Comparison of ENCODE assay signal across 10 cellular contexts in the genomic region with DNA sequence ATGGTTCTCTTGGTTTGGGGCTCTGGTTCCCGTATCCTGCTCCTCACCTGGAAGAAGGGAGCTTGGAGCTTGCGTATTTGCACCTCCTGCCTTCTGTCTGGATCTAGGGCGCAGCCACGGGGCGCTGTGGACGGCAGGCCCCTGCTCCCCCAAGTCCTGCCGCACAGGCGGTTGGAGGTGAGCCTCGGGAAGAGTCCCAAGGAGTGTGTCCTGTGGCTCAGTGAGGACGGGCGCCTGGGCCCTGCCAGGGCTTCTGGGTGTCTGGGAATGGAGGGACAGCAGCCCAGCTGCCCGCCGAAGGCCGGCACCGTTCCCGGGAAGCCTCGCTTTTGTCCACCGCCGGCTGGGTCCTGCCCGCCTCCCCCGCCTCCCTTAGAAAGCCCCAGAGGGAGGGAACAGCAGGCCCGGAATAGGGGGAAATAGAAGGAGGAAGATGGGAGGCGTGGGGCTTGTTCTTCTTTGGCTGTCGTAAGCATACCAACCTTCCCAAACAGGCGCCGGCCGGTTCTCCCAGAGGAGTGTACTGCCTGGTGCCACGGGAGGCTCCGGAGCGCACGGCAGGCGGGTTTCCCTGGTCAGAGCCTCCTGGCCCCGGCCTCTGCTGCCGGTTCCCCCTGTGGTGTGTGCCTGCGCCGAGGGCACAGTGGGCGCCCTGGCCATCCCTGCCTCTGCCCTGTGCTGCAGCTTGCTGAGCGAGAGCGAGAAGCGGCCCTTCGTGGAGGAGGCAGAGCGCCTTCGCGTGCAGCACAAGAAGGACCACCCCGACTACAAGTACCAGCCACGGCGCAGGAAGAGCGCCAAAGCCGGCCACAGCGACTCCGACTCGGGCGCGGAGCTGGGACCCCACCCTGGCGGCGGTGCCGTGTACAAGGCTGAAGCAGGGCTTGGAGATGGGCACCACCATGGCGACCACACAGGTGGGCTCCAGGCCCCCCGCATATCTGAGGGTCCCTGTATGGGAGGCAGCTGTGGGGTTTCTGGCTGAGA. TPM values are rescaled to one million over a fixed set of nuclear protein-coding genes. Genes with fewer than 3 reads are reported as not detected.
A peak's percentile ranks its signal among the peaks of the same experiment; 100 is the strongest.
DNase-seq lines count a peak whose midpoint lies in the region; ATAC-seq and TF ChIP-seq lines count a peak whose summit lies in the region.
"Had no signal": no experiment of that assay in that cellular context is flagged by ENCODE, and none has a peak within 500 bp of the region (broad histone marks: within the 10 kb centered on the region; RNA-seq: fewer than 3 reads in every experiment).

No MANE protein-coding gene starts in this region.

- peaks cover 6% of the 10 kb centered on the region for H3K4me1 Mint-ChIP-seq in activated CD4-positive, alpha-beta T cell treated with anti-CD3 and anti-CD28 coated beads for 36 hours

- H3K4me1 ChIP-seq in SJCRH30 (peaks cover 38% of the 10 kb centered on the region), smooth muscle cell (ENCODE audit: low read depth) (peaks cover 10% of the 10 kb centered on the region)

- H3K27me3 ChIP-seq in SJCRH30 (no peaks in the 10 kb centered on the region), smooth muscle cell (ENCODE audit: low read depth) (peaks cover 7% of the 10 kb centered on the region)

- POLR2A ChIA-PET in activated CD4-positive, alpha-beta T cell treated with anti-CD3 and anti-CD28 coated beads for 36 hours (lab: Charles Lee) = interaction anchor here (0.6 to 1.1 kb wide), 2 partner anchors 14 kb away, joined by 3 read pairs; no protein-coding TSS in a partner anchor

- no peaks in the 10 kb centered on the region for H4K20me1 ChIP-seq in smooth muscle cell (ENCODE audit: low read depth)

- H3K27ac Mint-ChIP-seq in activated CD4-positive, alpha-beta T cell treated with anti-CD3 and anti-CD28 coated beads for 36 hours = no peak overlapping the region

- CTCF ChIA-PET in activated CD4-positive, alpha-beta T cell treated with anti-CD3 and anti-CD28 coated beads for 36 hours (lab: Charles Lee) = no interaction called here

- H3K4me2 ChIP-seq in smooth muscle cell = no peak overlapping the region

- TF ChIP-seq CTCF in retinal pigment epithelial cell (conservative IDR thresholded peaks at IDR 0.05; ENCODE audit: low read depth, low read length) (no peak), smooth muscle cell (IDR thresholded peaks at IDR 0.05; ENCODE audit: borderline replicate concordance, insufficient read depth, poor library complexity, severe bottlenecking) (no peak)

- no peak overlapping the region for H2AFZ ChIP-seq in smooth muscle cell (ENCODE audit: low read depth)

- no peaks in the 10 kb centered on the region for H3K36me3 Mint-ChIP-seq in activated CD4-positive, alpha-beta T cell treated with anti-CD3 and anti-CD28 coated beads for 36 hours (ENCODE audit: low read depth)

- ATAC-seq in activated CD4-positive, alpha-beta T cell treated with anti-CD3 and anti-CD28 coated beads for 36 hours = no peak
- no peak for ATAC-seq in HG02840 (IDR thresholded peaks at IDR 0.05; ENCODE audit: low FRiP score, unreplicated experiment)

- intact Hi-C loops in activated CD4-positive, alpha-beta T cell treated with anti-CD3 and anti-CD28 coated beads for 36 hours (cut with DNase I, micrococcal nuclease) = no loop called here

- no peaks in the 10 kb centered on the region for H3K79me2 ChIP-seq in smooth muscle cell (ENCODE audit: low read depth)

- no peaks in the 10 kb centered on the region for H3F3A ChIP-seq in smooth muscle cell (ENCODE audit: low read depth)

- peaks cover 4% of the 10 kb centered on the region for H3K27me3 Mint-ChIP-seq in activated CD4-positive, alpha-beta T cell treated with anti-CD3 and anti-CD28 coated beads for 36 hours

- H3K9me3 Mint-ChIP-seq in activated CD4-positive, alpha-beta T cell treated with anti-CD3 and anti-CD28 coated beads for 36 hours (ENCODE audit: low read depth) = no peaks in the 10 kb centered on the region

- no peak overlapping the region for H3K9ac ChIP-seq in smooth muscle cell (ENCODE audit: low read depth)

- DNase-seq in activated CD4-positive, alpha-beta T cell treated with anti-CD3 and anti-CD28 coated beads for 36 hours = no peak
- DNase-seq in activated CD4-positive, alpha-beta T cell treated with anti-CD3 and anti-CD28 coated beads, Interleukin-2, amount 50 U/mL, for 1 hour = no peak
- DNase-seq in SJCRH30 = peak in 1 of 2 experiments; percentile 52
- DNase-seq in hypothalamus (lab: John Stamatoyannopoulos, UW) = peak in 43 of 51 donors; percentile 14 to 83 (median 57)
- DNase-seq in retinal pigment epithelial cell (ENCODE audit: low read depth) = no peak
- no peak for DNase-seq in stimulated activated naive CD4-positive, alpha-beta T cell (lab: John Stamatoyannopoulos, UW)
- DNase-seq in smooth muscle cell (lab: John Stamatoyannopoulos, UW; ENCODE audit: unreplicated experiment) = no peak
- DNase-seq: NCI-H187 had no signal

- peak overlapping the region; percentile 26 for H3K4me3 Mint-ChIP-seq in activated CD4-positive, alpha-beta T cell treated with anti-CD3 and anti-CD28 coated beads for 36 hours

- H3K9me3 ChIP-seq in SJCRH30 (replicated peaks) (no peaks in the 10 kb centered on the region), smooth muscle cell (replicated peaks; ENCODE audit: low read depth) (no peaks in the 10 kb centered on the region)

- 82% methylated on average over 59 of the region's 59 CpGs for WGBS in smooth muscle cell (ENCODE audit: low lambda C conversion rate)

- H3K27ac ChIP-seq in SJCRH30 (peak overlapping the region; percentile 28; the same call in 1 of the 2 replicates), smooth muscle cell (ENCODE audit: low read depth) (no peak overlapping the region)
- H3K27ac ChIP-seq: RWPE1 had no signal

- H3K36me3 ChIP-seq in SJCRH30 = peaks cover 41% of the 10 kb centered on the region
- H3K36me3 ChIP-seq in smooth muscle cell (ENCODE audit: low read depth) = no peaks in the 10 kb centered on the region

- H3K4me3 ChIP-seq in SJCRH30 (peak overlapping the region; percentile 86), retinal pigment epithelial cell (ENCODE audit: low read length) (peak overlapping the region; percentile 58), smooth muscle cell (no peak overlapping the region)

RNA-seq across cellular contexts. Expression of gene SOX8, which starts 1.8 kb away (rescaled TPM):
- total RNA-seq in activated CD4-positive, alpha-beta T cell treated with anti-CD3 and anti-CD28 coated beads for 36 hours = 1 to 10 TPM; 1.4 to 1.6 TPM
- total RNA-seq in SJCRH30 (2014; rRNA removed; shearing (Covaris generic)) = 141 and 144 TPM in 2 replicates
- 1.8 and 4.2 TPM in 2 replicates for total RNA-seq in smooth muscle cell
- polyA plus RNA-seq in smooth muscle cell = 2.9 and 3.5 TPM in 2 replicates

RNA-seq across cellular contexts. Expression of gene LMF1, which starts 12.6 kb away (rescaled TPM):
- total RNA-seq in activated CD4-positive, alpha-beta T cell treated with anti-CD3 and anti-CD28 coated beads for 36 hours = 10 to 100 TPM in 1 of 2 experiments, 1 to 10 TPM in 1; 9.5 to 12.2 TPM
- 2.3 and 2.7 TPM in 2 replicates for total RNA-seq in SJCRH30 (2014; rRNA removed; shearing (Covaris generic))
- total RNA-seq in smooth muscle cell = 17.1 and 25.3 TPM in 2 replicates
- 29.8 and 33.2 TPM in 2 replicates for polyA plus RNA-seq in smooth muscle cell

Comparison
In these comparisons a context has a peak if more than half of its experiments do, and no peak if none do; other contexts are left out.
1. DNase-seq: peak in hypothalamus (43 of 51); none in activated CD4-positive, alpha-beta T cell treated with anti-CD3 and anti-CD28 coated beads for 36 hours (single experiment), activated CD4-positive, alpha-beta T cell treated with anti-CD3 and anti-CD28 coated beads, Interleukin-2, amount 50 U/mL, for 1 hour (single experiment), retinal pigment epithelial cell (single experiment), stimulated activated naive CD4-positive, alpha-beta T cell (0 of 6) and smooth muscle cell (single experiment).
2. RNA of gene SOX8, which starts 1.8 kb away (total RNA-seq): 141 to 144 TPM in SJCRH30; 1.8 to 4.2 TPM in smooth muscle cell and 1.4 to 1.6 TPM in activated CD4-positive, alpha-beta T cell treated with anti-CD3 and anti-CD28 coated beads for 36 hours; every median in the first group is over 10 times any median in the second.